Comparison of ENCODE assay signal across 8 cellular contexts in the genomic region with DNA sequence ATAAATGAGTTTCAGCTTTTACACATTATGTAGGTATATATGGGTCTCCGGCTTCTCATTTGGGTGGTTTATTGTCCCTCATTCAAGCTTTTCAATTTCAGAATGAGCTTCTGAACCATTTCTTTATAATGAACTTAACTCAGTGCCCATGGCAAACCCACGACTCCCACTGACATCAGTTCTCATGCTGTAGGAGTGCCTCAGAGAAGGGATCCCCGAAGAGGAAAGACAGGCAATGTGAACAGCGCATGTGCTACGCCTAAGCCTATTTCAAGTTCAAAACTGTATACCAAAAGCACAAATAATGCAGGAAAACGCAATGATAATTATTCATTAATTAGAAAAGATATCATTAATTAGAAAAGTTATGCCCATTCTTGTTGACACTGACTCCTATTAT.
"Had no signal": no experiment of that assay in that cellular context is flagged by ENCODE, and none has a peak within 500 bp of the region (broad histone marks: within the 10 kb centered on the region; RNA-seq: fewer than 3 reads in every experiment).

No MANE protein-coding gene starts in this region.

- H3K4me3 ChIP-seq: GM12878 had no signal

- DNase-seq: GDM1, GF-D8 had no signal

- FAIRE-seq: G401.6, GM12878, GM12891, GM12892, GM18507, GM19239 had no signal

- ATAC-seq: GM12878 had no signal
